ENCODE assay signal across 15 cellular contexts in the genomic region with DNA sequence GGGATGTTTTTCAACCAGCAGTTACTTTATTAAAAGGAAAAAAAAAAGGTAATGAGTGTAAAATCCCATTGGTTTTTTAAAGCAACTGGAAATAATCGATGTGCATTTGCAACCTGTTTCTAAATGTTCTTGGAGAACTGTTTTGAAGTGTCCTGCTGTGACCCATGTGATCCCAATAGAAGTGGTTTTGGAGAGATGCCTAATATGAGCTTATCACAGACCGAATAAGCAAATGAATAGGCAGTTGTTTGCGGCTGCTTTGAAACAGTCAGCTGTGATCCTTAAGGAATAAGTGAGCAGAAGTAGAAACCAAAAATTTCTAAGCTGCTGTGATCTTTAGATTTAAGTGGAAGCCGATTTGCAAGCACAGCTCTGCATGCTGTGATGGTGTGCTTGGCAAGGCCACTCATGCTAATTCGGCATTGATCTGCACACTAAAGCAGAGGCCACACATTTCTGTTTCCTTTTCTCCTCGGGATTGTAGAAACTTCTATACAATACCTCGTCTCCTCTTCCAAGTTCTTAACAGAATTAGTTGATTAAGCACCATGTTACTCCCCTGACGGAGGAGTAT.
DNase-seq lines count a peak whose midpoint lies in the region; ATAC-seq and TF ChIP-seq lines count a peak whose summit lies in the region.
"Had no signal": no experiment of that assay in that cellular context is flagged by ENCODE, and none has a peak within 500 bp of the region (broad histone marks: within the 10 kb centered on the region; RNA-seq: fewer than 3 reads in every experiment).

No MANE protein-coding gene starts in this region.

- CTCF ChIA-PET in CD4-positive, alpha-beta T cell (lab: Charles Lee), result no interaction called here

- no peaks in the 10 kb centered on the region for H3K9me3 Mint-ChIP-seq in CD4-positive, alpha-beta T cell
- H3K9me3 Mint-ChIP-seq: activated CD4-positive, alpha-beta T cell treated with anti-CD3 and anti-CD28 coated beads, Interleukin-2, amount 10 ng/mL, durations not matched to agents 24 days and 14 days; activated T-cell treated with anti-CD3 and anti-CD28 coated beads, Interleukin-2, amount 50 U/mL, for 4 hours had no signal

- peak; percentile 86 for DNase-seq in COLO829 (ENCODE audit: low spot score)
- peak; percentile 6 for DNase-seq in NCI-H2107 (lab: John Stamatoyannopoulos, UW)
- peak in 12 of 61 donors; percentile 3 to 63 (median 24) for DNase-seq in caudate nucleus (lab: John Stamatoyannopoulos, UW)
- DNase-seq in medulla oblongata (ENCODE audit: extremely low spot score), result peak; percentile 67
- no peak for DNase-seq in NCI-H510A treated with DMSO at 0.1 percent for 48 hours (lab: John Stamatoyannopoulos, UW)
- no peak for DNase-seq in CD4-positive, alpha-beta T cell
- no peak for DNase-seq in gastrocnemius medialis
- DNase-seq in NCI-H1694 (lab: John Stamatoyannopoulos, UW), result no peak
- DNase-seq: activated CD4-positive, alpha-beta T cell treated with anti-CD3 and anti-CD28 coated beads, Interleukin-2, amount 10 ng/mL, durations not matched to agents 24 days and 14 days; activated T-cell treated with anti-CD3 and anti-CD28 coated beads, Interleukin-2, amount 50 U/mL, for 4 hours; DMS153; KBM-7; mesendoderm; Peyer's patch; uterus had no signal

- no peak overlapping the region for H3K4me3 Mint-ChIP-seq in CD4-positive, alpha-beta T cell
- H3K4me3 Mint-ChIP-seq: activated CD4-positive, alpha-beta T cell treated with anti-CD3 and anti-CD28 coated beads, Interleukin-2, amount 10 ng/mL, durations not matched to agents 24 days and 14 days; activated T-cell treated with anti-CD3 and anti-CD28 coated beads, Interleukin-2, amount 50 U/mL, for 4 hours had no signal

- intact Hi-C loops in CD4-positive, alpha-beta T cell (cut with DNase I, micrococcal nuclease), result no loop called here
- intact Hi-C loops in gastrocnemius medialis (cut with DNase I; ENCODE audit: low total_unique reads), result no loop called here

- H3K27ac ChIP-seq in caudate nucleus (ENCODE audit: low read depth, low read length), result peak overlapping the region; percentile 72
- no peak overlapping the region for H3K27ac ChIP-seq in CD4-positive, alpha-beta T cell (ENCODE audit: low read depth, low read length)
- H3K27ac ChIP-seq in gastrocnemius medialis, result no peak overlapping the region
- H3K27ac ChIP-seq: Peyer's patch, uterus had no signal

- TF ChIP-seq CTCF in CD4-positive, alpha-beta T cell (IDR thresholded peaks at IDR 0.05), result no peak
- no peak for TF ChIP-seq CTCF in gastrocnemius medialis (IDR thresholded peaks at IDR 0.05 in 4 of 5, conservative IDR thresholded peaks at IDR 0.05 in 1 of 5)

- H3K27ac Mint-ChIP-seq in CD4-positive, alpha-beta T cell, result no peak overlapping the region
- H3K27ac Mint-ChIP-seq: activated CD4-positive, alpha-beta T cell treated with anti-CD3 and anti-CD28 coated beads, Interleukin-2, amount 10 ng/mL, durations not matched to agents 24 days and 14 days had no signal

- H3K9me3 ChIP-seq in CD4-positive, alpha-beta T cell (ENCODE audit: control insufficient read depth, low read length), result no peaks in the 10 kb centered on the region
- no peaks in the 10 kb centered on the region for H3K9me3 ChIP-seq in gastrocnemius medialis
- H3K9me3 ChIP-seq: Peyer's patch, uterus had no signal

- no peaks in the 10 kb centered on the region for H3K27me3 Mint-ChIP-seq in CD4-positive, alpha-beta T cell
- H3K27me3 Mint-ChIP-seq: activated CD4-positive, alpha-beta T cell treated with anti-CD3 and anti-CD28 coated beads, Interleukin-2, amount 10 ng/mL, durations not matched to agents 24 days and 14 days had no signal

- H3K4me3 ChIP-seq in gastrocnemius medialis, result no peak overlapping the region
- H3K4me3 ChIP-seq: Peyer's patch, uterus had no signal

- H3K36me3 ChIP-seq in gastrocnemius medialis, result no peaks in the 10 kb centered on the region
- H3K36me3 ChIP-seq: Peyer's patch, uterus had no signal

- no peak for ATAC-seq in CD4-positive, alpha-beta T cell (ENCODE audit: poor library complexity)
- no peak for ATAC-seq in gastrocnemius medialis
- ATAC-seq: activated T-cell treated with anti-CD3 and anti-CD28 coated beads, Interleukin-2, amount 50 U/mL, for 4 hours had no signal

- POLR2A ChIA-PET in CD4-positive, alpha-beta T cell (lab: Charles Lee), result interaction anchor here (0.6 kb wide), 1 partner anchor 111 kb away, joined by 3 read pairs; no protein-coding TSS in a partner anchor

- TF ChIP-seq POLR2A in gastrocnemius medialis (IDR thresholded peaks at IDR 0.05), result no peak

- no peaks in the 10 kb centered on the region for H3K4me1 Mint-ChIP-seq in CD4-positive, alpha-beta T cell (ENCODE audit: low read depth)
- H3K4me1 Mint-ChIP-seq: activated CD4-positive, alpha-beta T cell treated with anti-CD3 and anti-CD28 coated beads, Interleukin-2, amount 10 ng/mL, durations not matched to agents 24 days and 14 days had no signal

- H3K4me1 ChIP-seq in gastrocnemius medialis, result peaks cover 0 to 8% of the 10 kb centered on the region in 2 donors
- H3K4me1 ChIP-seq: Peyer's patch, uterus had no signal

- in situ Hi-C loops in gastrocnemius medialis (cut with MboI; ENCODE audit: low sequenced_read_pairs in 4 of 4), result no loop called here

- H3K36me3 Mint-ChIP-seq in CD4-positive, alpha-beta T cell (ENCODE audit: low read depth), result no peaks in the 10 kb centered on the region

- H3K27me3 ChIP-seq in CD4-positive, alpha-beta T cell (ENCODE audit: control insufficient read depth, insufficient read depth, low read length), result no peaks in the 10 kb centered on the region
- H3K27me3 ChIP-seq in gastrocnemius medialis, result no peaks in the 10 kb centered on the region
- H3K27me3 ChIP-seq: Peyer's patch, uterus had no signal

Comparison
In these comparisons a context has a peak if more than half of its experiments do, and no peak if none do; other contexts are left out.
1. DNase-seq: peak in COLO829 (single experiment), NCI-H2107 (single experiment) and medulla oblongata (single experiment); none in NCI-H510A treated with DMSO at 0.1 percent for 48 hours (single experiment), CD4-positive, alpha-beta T cell (0 of 10), gastrocnemius medialis (0 of 2) and NCI-H1694 (single experiment).